8 cellular contexts compared by ENCODE assay signal in genomic region chrX:154546354-154547244, GRCh38. TPM values are rescaled to one million over a fixed set of nuclear protein-coding genes. Genes with fewer than 3 reads are reported as not detected.
DNase-seq lines count a peak whose midpoint lies in the region; ATAC-seq, FAIRE-seq and TF ChIP-seq lines count a peak whose summit lies in the region.

TSS of gene G6PD (minus strand) at chrX:154546846. CDS start at chrX:154546155, 691 bp downstream.

- H3K9ac ChIP-seq in HUES48 (ENCODE audit: low read depth, low read length), result peak within 1 kb of the TSS; percentile 70

- H3K4me3 ChIP-seq in HUES48 (ENCODE audit: low read depth, low read length) (peak within 1 kb of the TSS; percentile 89), osteoblast (ENCODE audit: insufficient read depth, low read length) (peak within 1 kb of the TSS; percentile 81), thyroid gland (replicated peaks in 1 of 3) (peak within 1 kb of the TSS; percentile 22 to 55 (median 49))

- intact Hi-C loops in thyroid gland (cut with DNase I), result no loop called here

- peak in 1 of 2 donors; percentile 68 for TF ChIP-seq POLR2A in thyroid gland (IDR thresholded peaks at IDR 0.05)

- H3K27ac ChIP-seq in HUES48 (ENCODE audit: low read depth, low read length) (peak within 1 kb of the TSS; percentile 96), RWPE1 (peak within 1 kb of the TSS; percentile 96), osteoblast (ENCODE audit: low read depth, low read length) (peak within 1 kb of the TSS; percentile 90), thyroid gland (peak within 1 kb of the TSS; percentile 61 to 84 (median 83))

- H3K36me3 ChIP-seq in HUES48 (ENCODE audit: control insufficient read depth, insufficient read depth, low read length) (peaks cover 24% of the 10 kb centered on the region), osteoblast (ENCODE audit: insufficient read depth, low read length) (peaks cover 4% of the 10 kb centered on the region), thyroid gland (no peaks in the 10 kb centered on the region)

- peak; percentile 48 for ATAC-seq in GM21390 (IDR thresholded peaks at IDR 0.05; ENCODE audit: unreplicated experiment)

- peak within 1 kb of the TSS; percentile 84 for H3K4me2 ChIP-seq in osteoblast (ENCODE audit: insufficient read depth, low read length)

- H3K79me2 ChIP-seq in osteoblast (ENCODE audit: insufficient read depth, low read length), result peaks cover 55% of the 10 kb centered on the region

- CTCF ChIA-PET in RWPE1 (lab: Yijun Ruan, JAX), result no interaction called here

- FAIRE-seq in frontal cortex (lab: Jason Lieb, UNC), result no peak

- peaks cover 11% of the 10 kb centered on the region for H4K20me1 ChIP-seq in osteoblast (ENCODE audit: insufficient read depth, low read length)

- TF ChIP-seq CTCF in RWPE1 (conservative IDR thresholded peaks at IDR 0.05; ENCODE audit: low read depth), result no peak
- no peak for TF ChIP-seq CTCF in osteoblast (IDR thresholded peaks at IDR 0.05; ENCODE audit: extremely low read depth, low read depth, low read length)
- TF ChIP-seq CTCF in thyroid gland (IDR thresholded peaks at IDR 0.05), result no peak

- POLR2A ChIA-PET in RWPE1 (lab: Yijun Ruan, JAX; ENCODE audit: low non-redundant PET), result no interaction called here

- no peaks in the 10 kb centered on the region for H3K4me1 ChIP-seq in HUES48 (ENCODE audit: control insufficient read depth, insufficient read depth, low read length)
- peaks cover 29% of the 10 kb centered on the region for H3K4me1 ChIP-seq in osteoblast (ENCODE audit: insufficient read depth, low read length)
- H3K4me1 ChIP-seq in thyroid gland, result peaks cover 17 to 37% of the 10 kb centered on the region in 2 donors

- WGBS in thyroid gland, 2 donors, result 0% methylated on average over 1 of the region's 92 CpGs; no CpG with 5 or more reads in 1 of the 2 donors

- H3K9me3 ChIP-seq in HUES48 (ENCODE audit: control insufficient read depth, insufficient read depth, low read length) (peaks cover 38% of the 10 kb centered on the region), osteoblast (ENCODE audit: low read depth, low read length) (no peaks in the 10 kb centered on the region), thyroid gland (no peaks in the 10 kb centered on the region)

- no peaks in the 10 kb centered on the region for H3K27me3 ChIP-seq in HUES48 (ENCODE audit: control insufficient read depth, insufficient read depth, low read length)
- H3K27me3 ChIP-seq in osteoblast (ENCODE audit: insufficient read depth, low read length), result no peaks in the 10 kb centered on the region
- H3K27me3 ChIP-seq in thyroid gland, result no peaks in the 10 kb centered on the region

- H2AFZ ChIP-seq in osteoblast (ENCODE audit: low read length), result peak within 1 kb of the TSS; percentile 85

- peak; percentile 51 for DNase-seq in DMS153 treated with DMSO at 0.1 percent for 48 hours (lab: John Stamatoyannopoulos, UW; ENCODE audit: unreplicated experiment)
- peak; percentile 87 for DNase-seq in RWPE1 (ENCODE audit: low spot score)
- peak; percentile 79 for DNase-seq in activated gamma-delta T cell (lab: John Stamatoyannopoulos, UW)
- DNase-seq in frontal cortex (ENCODE audit: low spot score in 2 of 2), result peak; percentile 80 to 87
- DNase-seq in osteoblast (ENCODE audit: insufficient read length, low spot score, missing footprints), result peak; percentile 97
- DNase-seq in thyroid gland, result peak; percentile 75 to 81

RNA-seq across cellular contexts. Expression of gene G6PD, which starts in this region (rescaled TPM):
- total RNA-seq in frontal cortex (16.3 TPM), osteoblast (88.7 and 91.3 TPM in 2 replicates), thyroid gland (100 to 1,000 TPM in 2 of 4 donors, 10 to 100 TPM in 2; 47.2 to 288 (median 158) TPM)

Comparison
In these comparisons a context has a peak if more than half of its experiments do, and no peak if none do; other contexts are left out.
1. Peak in every context shown above with its lines: DNase-seq, ATAC-seq, H3K4me3 ChIP-seq and H3K27ac ChIP-seq.